Comparison of ENCODE assay signal across 10 cellular contexts in the genomic region with DNA sequence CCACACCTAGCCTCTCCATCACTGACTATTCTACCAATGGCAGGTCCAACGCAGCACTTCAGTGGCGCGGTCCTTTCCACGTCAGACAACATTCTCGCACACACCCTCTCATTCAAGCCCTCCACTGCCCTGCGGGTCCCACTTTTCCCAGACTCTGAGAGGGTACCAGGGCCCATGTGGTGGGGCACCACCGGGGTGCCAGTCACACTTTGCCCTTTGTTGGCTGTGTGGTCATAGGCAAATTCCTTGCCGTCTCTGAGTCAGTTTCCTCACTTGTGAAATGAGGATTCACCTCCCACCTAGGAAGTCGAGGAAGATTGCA. TPM values are rescaled to one million over a fixed set of nuclear protein-coding genes. Genes with fewer than 3 reads are reported as not detected.
DNase-seq lines count a peak whose midpoint lies in the region; ATAC-seq and TF ChIP-seq lines count a peak whose summit lies in the region.
"Had no signal": no experiment of that assay in that cellular context is flagged by ENCODE, and none has a peak within 500 bp of the region (broad histone marks: within the 10 kb centered on the region; RNA-seq: fewer than 3 reads in every experiment).

No MANE protein-coding gene starts in this region.

- ATAC-seq in heart right ventricle (no peak), Right ventricle myocardium inferior (no peak), HG03196 (IDR thresholded peaks at IDR 0.05; ENCODE audit: unreplicated experiment) (no peak)

- H3K36me3 ChIP-seq in heart right ventricle: no peaks in the 10 kb centered on the region
- no peaks in the 10 kb centered on the region for H3K36me3 ChIP-seq in brain microvascular endothelial cell (replicated peaks)
- no peaks in the 10 kb centered on the region for H3K36me3 ChIP-seq in mesodermal cell (ENCODE audit: control insufficient read depth, insufficient read depth, low read length)
- no peaks in the 10 kb centered on the region for H3K36me3 ChIP-seq in vagina
- H3K36me3 ChIP-seq: neutrophil had no signal

- TF ChIP-seq CTCF in heart right ventricle (IDR thresholded peaks at IDR 0.05) (no peak), brain microvascular endothelial cell (IDR thresholded peaks at IDR 0.05; ENCODE audit: low read depth, low read length, missing control alignments) (no peak), vagina (IDR thresholded peaks at IDR 0.05) (no peak)

- no peaks in the 10 kb centered on the region for H3K9me3 ChIP-seq in heart right ventricle
- no peaks in the 10 kb centered on the region for H3K9me3 ChIP-seq in mesodermal cell (ENCODE audit: control insufficient read depth, low read length)
- no peaks in the 10 kb centered on the region for H3K9me3 ChIP-seq in vagina
- H3K9me3 ChIP-seq: neutrophil had no signal

- DNase-seq in heart right ventricle (no peak), Right ventricle myocardium inferior (ENCODE audit: missing footprints) (no peak), brain microvascular endothelial cell (no peak), vagina (ENCODE audit: extremely low spot score in 2 of 2) (no peak), NCI-H82 (lab: John Stamatoyannopoulos, UW) (no peak), germinal center (ENCODE audit: low spot score) (no peak)
- DNase-seq: DMS79 had no signal

- peaks cover 37 to 74% (median 66%) of the 10 kb centered on the region in 9 donors for H3K4me1 ChIP-seq in heart right ventricle
- peaks cover 37% of the 10 kb centered on the region for H3K4me1 ChIP-seq in mesodermal cell (ENCODE audit: control insufficient read depth, insufficient read depth, low read length, poor library complexity, severe bottlenecking)
- H3K4me1 ChIP-seq in vagina: peaks cover 60% of the 10 kb centered on the region

- 82 to 88% methylated on average over 9 of the region's 9 CpGs for WGBS in heart right ventricle, 2 donors
- 89 to 93% methylated on average over 6 to 9 of the region's 9 CpGs for WGBS in mesodermal cell (ENCODE audit: insufficient coverage in 2 of 2), 2 experiments

- H3K4me3 ChIP-seq in heart right ventricle (peak overlapping the region; percentile 76 to 100 (median 96)), brain microvascular endothelial cell (ENCODE audit: low read depth, low read length) (peak overlapping the region; percentile 77), mesodermal cell (ENCODE audit: extremely low read depth, insufficient read depth, low read length, poor library complexity, severe bottlenecking) (peak overlapping the region; percentile 67), vagina (peak overlapping the region; percentile 85 to 99)

- intact Hi-C loops in heart right ventricle (cut with DNase I) (loop anchor here in 6 of 10 donors (2.0 to 10.0 kb wide), 7 partner anchors 16 to 354 kb away; a partner anchor contains a TSS), Right ventricle myocardium inferior (cut with DNase I) (loop anchor here (5.0 kb wide), 3 partner anchors 69 to 354 kb away; a partner anchor contains a TSS), vagina (cut with DNase I) (no loop called here)

- TF ChIP-seq POLR2A in vagina (IDR thresholded peaks at IDR 0.05): no peak

- H3K27ac ChIP-seq in heart right ventricle (peak overlapping the region in 8 of 10 donors; percentile 91 to 99 (median 98)), brain microvascular endothelial cell (no peak overlapping the region), mesodermal cell (ENCODE audit: low read depth, low read length, severe bottlenecking) (no peak overlapping the region), vagina (peak overlapping the region; percentile 98)

- H3K27me3 ChIP-seq in heart right ventricle (no peaks in the 10 kb centered on the region), brain microvascular endothelial cell (replicated peaks) (no peaks in the 10 kb centered on the region), vagina (no peaks in the 10 kb centered on the region)

- in situ Hi-C loops in brain microvascular endothelial cell (cut with HindIII; ENCODE audit: low pct_ligation_motif_present, low sequenced_read_pairs): no loop called here

RNA-seq across cellular contexts. Expression of a gene that starts 1.1 kb away (rescaled TPM):
- total RNA-seq in heart right ventricle (100 to 1,000 TPM in 9 of 10 donors, 10 to 100 TPM in 1; 87.2 to 188 (median 115) TPM), Right ventricle myocardium inferior (200 TPM), vagina (34.1 TPM)
- 10 to 100 TPM; 44.6 to 72.3 TPM for polyA plus RNA-seq in heart right ventricle
- polyA plus RNA-seq in mesodermal cell (2013, experiment 1 of 2): 31.6 TPM
- 24.0 TPM for polyA plus RNA-seq in mesodermal cell (2013, experiment 2 of 2)

RNA-seq across cellular contexts. Expression of a gene that starts 4.2 kb away (rescaled TPM):
- total RNA-seq in heart right ventricle (1 to 10 TPM; 6.1 to 9.7 (median 7.3) TPM), Right ventricle myocardium inferior (6.7 TPM), vagina (18.9 TPM)
- 10 to 100 TPM in 1 of 2 donors, 1 to 10 TPM in 1; 4.2 to 16.7 TPM for polyA plus RNA-seq in heart right ventricle
- 4.9 TPM for polyA plus RNA-seq in mesodermal cell (2013, experiment 1 of 2)
- 3.6 TPM for polyA plus RNA-seq in mesodermal cell (2013, experiment 2 of 2)

RNA-seq across cellular contexts. Expression of a gene that starts 17.0 kb away (rescaled TPM):
- total RNA-seq in heart right ventricle: 10 to 100 TPM; 17.0 to 37.4 (median 20.1) TPM
- polyA plus RNA-seq in heart right ventricle: 10 to 100 TPM in 1 of 2 donors, 1 to 10 TPM in 1; 8.4 to 11.0 TPM
- 33.1 TPM for total RNA-seq in Right ventricle myocardium inferior
- polyA plus RNA-seq in mesodermal cell (2013, experiment 1 of 2): 19.6 TPM
- 17.0 TPM for polyA plus RNA-seq in mesodermal cell (2013, experiment 2 of 2)
- 27.5 TPM for total RNA-seq in vagina

RNA-seq across cellular contexts. Expression of a gene that starts 30.4 kb away (rescaled TPM):
- 10 to 100 TPM in 1 of 10 donors, 1 to 10 TPM in 9; 4.6 to 10.3 (median 6.3) TPM for total RNA-seq in heart right ventricle
- polyA plus RNA-seq in heart right ventricle: 1 to 10 TPM; 3.0 to 6.4 TPM
- 9.0 TPM for total RNA-seq in Right ventricle myocardium inferior
- 9.5 TPM for polyA plus RNA-seq in mesodermal cell (2013, experiment 1 of 2)
- polyA plus RNA-seq in mesodermal cell (2013, experiment 2 of 2): 7.7 TPM
- 9.8 TPM for total RNA-seq in vagina

Comparison
In these comparisons a context has a peak if more than half of its experiments do, and no peak if none do; other contexts are left out.
1. H3K27ac ChIP-seq: peak in heart right ventricle (8 of 10) and vagina (single experiment); none in brain microvascular endothelial cell (single experiment) and mesodermal cell (single experiment).
2. Peak in every context shown above with its lines, with median percentiles within 50 percentile points of each other: H3K4me3 ChIP-seq.